Comparison of ENCODE assay signal across 35 cellular contexts in the genomic region with DNA sequence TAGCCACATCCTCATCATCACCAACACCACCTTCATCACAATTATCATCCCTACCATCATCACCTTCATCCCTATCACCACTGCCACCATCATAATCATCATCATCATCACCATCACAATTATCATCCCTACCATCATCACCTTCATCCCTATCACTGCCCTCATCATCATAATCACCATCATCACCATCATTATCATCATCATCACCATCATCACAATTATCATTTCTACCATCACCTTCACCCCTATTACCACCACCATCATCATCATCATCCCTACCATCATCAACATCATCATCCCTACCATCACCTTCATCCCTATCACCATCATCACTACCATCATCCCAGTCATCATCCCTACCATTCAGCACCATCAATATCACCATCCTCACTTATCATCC.
"Had no signal": no experiment of that assay in that cellular context is flagged by ENCODE, and none has a peak within 500 bp of the region (broad histone marks: within the 10 kb centered on the region; RNA-seq: fewer than 3 reads in every experiment).

No MANE protein-coding gene starts in this region.

- H3K27ac ChIP-seq: adrenal gland, body of pancreas, brain microvascular endothelial cell, breast epithelium, cardiac muscle cell, VCaP had no signal

- H3K36me3 ChIP-seq: adrenal gland, brain microvascular endothelial cell, breast epithelium, cardiac muscle cell had no signal

- H3K4me3 ChIP-seq: adrenal gland, body of pancreas, breast epithelium, cardiac muscle cell had no signal

- H3K27me3 ChIP-seq: adrenal gland, body of pancreas, brain microvascular endothelial cell, breast epithelium had no signal

- H3K9me3 ChIP-seq: adrenal gland, body of pancreas, breast epithelium had no signal

- ATAC-seq: activated CD8-positive, alpha-beta T cell treated with anti-CD3 and anti-CD28 coated beads for 36 hours; activated naive CD4-positive, alpha-beta T cell treated with anti-CD3 and anti-CD28 coated beads, Interleukin-2, amount 50 U/mL, for 72 hours; activated T-cell treated with anti-CD3 and anti-CD28 coated beads, Interleukin-2, amount 50 U/mL, for 4 hours; activated T-cell treated with anti-CD3 and anti-CD28 coated beads, Interleukin-2, amount 50 U/mL, for 72 hours; activated T-helper 17 cell treated with anti-CD3 and anti-CD28 coated beads, Interleukin-2, amount 50 U/mL, for 72 hours; body of pancreas had no signal

- FAIRE-seq: astrocyte, TTC549 had no signal

- DNase-seq: activated B cell treated with CpG ODN at 0.5 μM for 24 hours; activated CD4-positive, alpha-beta memory T cell treated with anti-CD3 and anti-CD28 coated beads for 36 hours; activated CD4-positive, alpha-beta T cell treated with anti-CD3 and anti-CD28 coated beads for 4 hours; activated CD4-positive, alpha-beta T cell treated with anti-CD3 and anti-CD28 coated beads, Interleukin-2, amount 10 ng/mL, durations not matched to agents 24 days and 14 days; activated CD4-positive, alpha-beta T cell treated with anti-CD3 and anti-CD28 coated beads, Interleukin-2, amount 50 U/mL, for 1 hour; activated CD4-positive, alpha-beta T cell treated with anti-CD3 and anti-CD28 coated beads, Interleukin-2, amount 50 U/mL, for 4 hours; activated CD4-positive, CD25-positive, alpha-beta regulatory T cell treated with anti-CD3 and anti-CD28 coated beads, Interleukin-2, amount 50 U/mL, for 72 hours; activated CD8-positive, alpha-beta memory T cell treated with anti-CD3 and anti-CD28 coated beads, Interleukin-2, amount 50 U/mL, for 4 hours; activated CD8-positive, alpha-beta T cell treated with anti-CD3 and anti-CD28 coated beads for 36 hours; activated effector memory CD4-positive, alpha-beta T cell treated with anti-CD3 and anti-CD28 coated beads, Interleukin-2, amount 50 U/mL, for 16 hours; activated gamma-delta T cell treated with Interleukin-2 at 50 U/mL for 16 hours; activated naive CD4-positive, alpha-beta T cell; activated naive CD4-positive, alpha-beta T cell treated with anti-CD3 and anti-CD28 coated beads for 36 hours; activated naive CD4-positive, alpha-beta T cell treated with anti-CD3 and anti-CD28 coated beads, Interleukin-2, amount 50 U/mL, for 16 hours; activated naive CD8-positive, alpha-beta T cell treated with anti-CD3 and anti-CD28 coated beads for 36 hours; activated T-cell treated with anti-CD3 and anti-CD28 coated beads for 4 hours; activated T-cell treated with anti-CD3 and anti-CD28 coated beads, Interleukin-2, amount 50 U/mL, for 1 hour; activated T-cell treated with anti-CD3 and anti-CD28 coated beads, Interleukin-2, amount 50 U/mL, for 4 hours; activated T-cell treated with anti-CD3 and anti-CD28 coated beads, Interleukin-2, amount 50 U/mL, for 72 hours; adrenal gland; amniotic stem cell; aorta; body of pancreas; brain microvascular endothelial cell; caudate nucleus; cerebellar nuclear complex; T-helper 2 cell; T-helper 9 cell had no signal

- H3K4me1 ChIP-seq: adrenal gland, body of pancreas, breast epithelium had no signal
